In the genomic region with DNA sequence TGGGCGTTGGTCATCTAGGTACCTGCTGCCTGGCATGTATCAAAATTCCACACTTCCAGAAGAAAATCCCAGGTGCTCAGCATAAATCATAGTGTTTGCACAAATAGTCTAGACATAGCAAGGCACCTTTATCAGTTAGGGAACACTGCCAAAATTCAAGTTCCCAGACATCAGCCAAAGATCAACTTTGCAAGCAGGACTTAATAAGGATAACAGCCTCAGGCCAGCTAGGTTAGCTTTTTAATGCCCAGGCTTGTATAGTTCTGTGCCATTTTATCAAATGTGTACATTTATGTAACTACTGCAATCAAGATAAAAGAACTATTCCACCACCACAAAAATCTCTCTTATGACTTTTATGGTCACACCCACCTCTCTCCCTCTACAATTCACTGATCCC, we compare ENCODE assay signal across 28 cellular contexts.
"Had no signal": no experiment of that assay in that cellular context is flagged by ENCODE, and none has a peak within 500 bp of the region (broad histone marks: within the 10 kb centered on the region; RNA-seq: fewer than 3 reads in every experiment).

No MANE protein-coding gene starts in this region.

- DNase-seq: activated CD4-positive, alpha-beta T cell treated with anti-CD3 and anti-CD28 coated beads for 36 hours; activated CD4-positive, alpha-beta T cell treated with anti-CD3 and anti-CD28 coated beads, Interleukin-2, amount 50 U/mL, for 4 hours; activated CD8-positive, alpha-beta memory T cell treated with anti-CD3 and anti-CD28 coated beads for 24 hours; activated CD8-positive, alpha-beta memory T cell treated with anti-CD3 and anti-CD28 coated beads, Interleukin-2, amount 50 U/mL, for 4 hours; activated naive CD4-positive, alpha-beta T cell; activated T-cell treated with anti-CD3 and anti-CD28 coated beads, Interleukin-2, amount 50 U/mL, for 24 hours; adrenal gland; cerebellar nuclear complex; endodermal cell; esophagus squamous epithelium; heart left ventricle; lower lobe of right lung; mesendoderm; naive thymus-derived CD8-positive, alpha-beta T cell; right cardiac atrium; stimulated activated CD4-positive, alpha-beta T cell treated with anti-CD3 and anti-CD28 coated beads, Interleukin-15, amount 100 ng/mL, for 24 hours; stimulated activated CD8-positive, alpha-beta memory T cell treated with anti-CD3 and anti-CD28 coated beads, Interleukin-4, amount 100 ng/mL, for 48 hours; stimulated activated naive B cell treated with anti-CD40 and anti-IgM and Interleukin-4, amounts not matched to agents 10 μg/mL and 1 μg/mL and 100 μg/mL, for 72 hours; T1000; transverse colon had no signal

- H3K4me3 Mint-ChIP-seq: activated CD4-positive, alpha-beta T cell treated with anti-CD3 and anti-CD28 coated beads for 36 hours; activated naive CD8-positive, alpha-beta T cell; activated T-cell treated with anti-CD3 and anti-CD28 coated beads, Interleukin-2, amount 50 U/mL, for 24 hours; endodermal cell; naive thymus-derived CD8-positive, alpha-beta T cell; neural progenitor cell; stimulated activated naive B cell treated with anti-CD40 and anti-IgM and Interleukin-4, amounts not matched to agents 10 μg/mL and 1 μg/mL and 100 μg/mL, for 72 hours; T-helper 1 cell treated with Interleukin-12 subunit alpha and Interleukin-12 subunit beta and Interleukin-4 antibody, amounts not matched to agents 30 μg/mL and 1 μg/mL, for 36 hours; WTC11 had no signal

- H3K4me1 Mint-ChIP-seq: activated CD4-positive, alpha-beta T cell treated with anti-CD3 and anti-CD28 coated beads for 36 hours; endodermal cell; neural progenitor cell; stimulated activated naive B cell treated with anti-CD40 and anti-IgM and Interleukin-4, amounts not matched to agents 10 μg/mL and 1 μg/mL and 100 μg/mL, for 72 hours had no signal

- H3K4me3 ChIP-seq: adrenal gland, coronary artery, esophagus squamous epithelium, heart left ventricle, lower lobe of right lung, neural progenitor cell, prostate gland, skin epidermis, transverse colon had no signal

- H3K36me3 ChIP-seq: adrenal gland, neural progenitor cell, prostate gland, transverse colon had no signal

- H3K27ac ChIP-seq: adrenal gland, coronary artery, esophagus squamous epithelium, heart left ventricle, lower lobe of right lung, neural progenitor cell, prostate gland, skin epidermis, transverse colon had no signal

- H3K27ac Mint-ChIP-seq: activated CD4-positive, alpha-beta T cell treated with anti-CD3 and anti-CD28 coated beads for 36 hours; activated naive CD8-positive, alpha-beta T cell; activated T-cell treated with anti-CD3 and anti-CD28 coated beads, Interleukin-2, amount 50 U/mL, for 24 hours; activated T-helper 2 cell treated with anti-CD3 and anti-CD28 coated beads, Interferon-gamma antibody, Interleukin-2, Interleukin-4, amounts not matched to agents 10 μg/mL and 5 μg/mL and 100 μg/mL, durations not matched to agents 14 hours and 24 hours and 36 hours; endodermal cell; naive thymus-derived CD8-positive, alpha-beta T cell; neural progenitor cell; stimulated activated naive B cell treated with anti-CD40 and anti-IgM and Interleukin-4, amounts not matched to agents 10 μg/mL and 1 μg/mL and 100 μg/mL, for 72 hours; T-helper 1 cell treated with Interleukin-12 subunit alpha and Interleukin-12 subunit beta and Interleukin-4 antibody, amounts not matched to agents 30 μg/mL and 1 μg/mL, for 36 hours; WTC11 had no signal

- H3K9me3 ChIP-seq: adrenal gland, esophagus squamous epithelium, heart left ventricle, lower lobe of right lung, prostate gland, transverse colon had no signal

- H3K9me3 Mint-ChIP-seq: activated T-cell treated with anti-CD3 and anti-CD28 coated beads, Interleukin-2, amount 50 U/mL, for 24 hours; activated T-helper 2 cell treated with anti-CD3 and anti-CD28 coated beads, Interferon-gamma antibody, Interleukin-2, Interleukin-4, amounts not matched to agents 10 μg/mL and 5 μg/mL and 100 μg/mL, durations not matched to agents 14 hours and 24 hours and 36 hours; endodermal cell; neural progenitor cell had no signal

- H3K4me1 ChIP-seq: adrenal gland, esophagus squamous epithelium, heart left ventricle, lower lobe of right lung, prostate gland had no signal

- H3K27me3 Mint-ChIP-seq: activated CD4-positive, alpha-beta T cell treated with anti-CD3 and anti-CD28 coated beads for 36 hours; activated naive CD8-positive, alpha-beta T cell; activated T-cell treated with anti-CD3 and anti-CD28 coated beads, Interleukin-2, amount 50 U/mL, for 24 hours; naive thymus-derived CD8-positive, alpha-beta T cell; stimulated activated naive B cell treated with anti-CD40 and anti-IgM and Interleukin-4, amounts not matched to agents 10 μg/mL and 1 μg/mL and 100 μg/mL, for 72 hours had no signal

- H3K27me3 ChIP-seq: adrenal gland, esophagus squamous epithelium, heart left ventricle, neural progenitor cell, transverse colon had no signal
